ENCODE assay signal across 18 cellular contexts in genomic region chr18:47873625-47874024, GRCh38. TPM values are rescaled to one million over a fixed set of nuclear protein-coding genes. Genes with fewer than 3 reads are reported as not detected.
DNase-seq lines count a peak whose midpoint lies in the region; ATAC-seq, FAIRE-seq and TF ChIP-seq lines count a peak whose summit lies in the region.
"Had no signal": no experiment of that assay in that cellular context is flagged by ENCODE, and none has a peak within 500 bp of the region (broad histone marks: within the 10 kb centered on the region; RNA-seq: fewer than 3 reads in every experiment).

No MANE protein-coding gene starts in this region.

- no peak for TF ChIP-seq CTCF in CD4-positive, alpha-beta T cell (IDR thresholded peaks at IDR 0.05)

- no peak overlapping the region for H3K4me3 Mint-ChIP-seq in CD4-positive, alpha-beta T cell
- peak overlapping the region in 1 of 10 donors; percentile 4 for H3K4me3 Mint-ChIP-seq in naive thymus-derived CD8-positive, alpha-beta T cell
- H3K4me3 Mint-ChIP-seq: B cell had no signal

- DNase-seq in CD4-positive, alpha-beta T cell = no peak
- DNase-seq in GM12892 (ENCODE audit: insufficient read length) (no peak), astrocyte of the hippocampus (ENCODE audit: low read depth, low spot score) (peak; percentile 23), germinal center (ENCODE audit: low spot score) (no peak), occipital lobe (lab: John Stamatoyannopoulos, UW) (no peak), NAMALWA (ENCODE audit: low spot score) (no peak)
- DNase-seq in naive thymus-derived CD8-positive, alpha-beta T cell = no peak
- DNase-seq: activated CD4-positive, alpha-beta T cell treated with anti-CD3 and anti-CD28 coated beads, Interleukin-2, amount 50 U/mL, for 4 hours; amniotic stem cell; kidney; NCI-H1105 treated with DMSO at 0.1 percent for 48 hours; NCI-H2171 treated with DMSO at 0.1 percent for 48 hours; stimulated activated CD4-positive, alpha-beta T cell treated with anti-CD3 and anti-CD28 coated beads, Interleukin-4, amount 100 ng/mL, for 1 hour had no signal

- no peaks in the 10 kb centered on the region for H3K9me3 Mint-ChIP-seq in CD4-positive, alpha-beta T cell
- H3K9me3 Mint-ChIP-seq in naive thymus-derived CD8-positive, alpha-beta T cell = no peaks in the 10 kb centered on the region

- no peak for TF ChIP-seq POLR2A in GM12892 (IDR thresholded peaks at IDR 0.05; ENCODE audit: low read depth, low read length)

- peaks cover 37% of the 10 kb centered on the region for H3K36me3 Mint-ChIP-seq in CD4-positive, alpha-beta T cell (ENCODE audit: low read depth)
- peaks cover 0 to 27% (median 8%) of the 10 kb centered on the region in 3 donors for H3K36me3 Mint-ChIP-seq in naive thymus-derived CD8-positive, alpha-beta T cell

- FAIRE-seq in GM12892 (lab: Jason Lieb, UNC) = peak; percentile 9
- FAIRE-seq: kidney had no signal

- no peak overlapping the region for H3K27ac ChIP-seq in CD4-positive, alpha-beta T cell (ENCODE audit: low read depth, low read length)
- H3K27ac ChIP-seq: hepatocyte, KMS-11, SK-N-MC had no signal

- ATAC-seq in CD4-positive, alpha-beta T cell (ENCODE audit: poor library complexity) = no peak
- no peak for ATAC-seq in naive thymus-derived CD8-positive, alpha-beta T cell
- ATAC-seq: Panc1 had no signal

- no peaks in the 10 kb centered on the region for H3K27me3 Mint-ChIP-seq in CD4-positive, alpha-beta T cell
- no peaks in the 10 kb centered on the region for H3K27me3 Mint-ChIP-seq in naive thymus-derived CD8-positive, alpha-beta T cell
- H3K27me3 Mint-ChIP-seq: B cell had no signal

- POLR2A ChIA-PET in CD4-positive, alpha-beta T cell (lab: Charles Lee) = no interaction called here
- POLR2A ChIA-PET in naive thymus-derived CD8-positive, alpha-beta T cell (lab: Charles Lee) = no interaction called here

- peaks cover 65% of the 10 kb centered on the region for H3K4me1 Mint-ChIP-seq in CD4-positive, alpha-beta T cell (ENCODE audit: low read depth)
- peaks cover 12 to 67% (median 58%) of the 10 kb centered on the region in 4 donors for H3K4me1 Mint-ChIP-seq in naive thymus-derived CD8-positive, alpha-beta T cell
- H3K4me1 Mint-ChIP-seq: B cell had no signal

- H3K27me3 ChIP-seq in CD4-positive, alpha-beta T cell (ENCODE audit: control insufficient read depth, insufficient read depth, low read length) = no peaks in the 10 kb centered on the region
- H3K27me3 ChIP-seq: hepatocyte had no signal

- CTCF ChIA-PET in CD4-positive, alpha-beta T cell (lab: Charles Lee) = no interaction called here

- peak overlapping the region; percentile 39 for H3K27ac Mint-ChIP-seq in CD4-positive, alpha-beta T cell
- H3K27ac Mint-ChIP-seq in naive thymus-derived CD8-positive, alpha-beta T cell = peak overlapping the region in 8 of 10 donors; percentile 4 to 89 (median 49)
- H3K27ac Mint-ChIP-seq: B cell had no signal

- H3K9me3 ChIP-seq in CD4-positive, alpha-beta T cell (ENCODE audit: control insufficient read depth, low read length) = no peaks in the 10 kb centered on the region

- intact Hi-C loops in CD4-positive, alpha-beta T cell (cut with DNase I, micrococcal nuclease) = loop anchor here in 1 of 2 experiments (10.0 kb wide), 1 partner anchor 121 kb away; no protein-coding TSS in a partner anchor

RNA-seq across cellular contexts. Expression of gene SMAD2, which starts 56.8 kb away (rescaled TPM):
- total RNA-seq in CD4-positive, alpha-beta T cell = 10 to 100 TPM; 80.4 to 83.0 TPM
- polyA plus RNA-seq in GM12892 (2012; ENCODE audit: missing spikeins) = 84.0 TPM
- total RNA-seq in naive thymus-derived CD8-positive, alpha-beta T cell = 100 to 1,000 TPM; 137 to 151 TPM
- polyA plus RNA-seq in naive thymus-derived CD8-positive, alpha-beta T cell = 100 to 1,000 TPM in 1 of 3 donors, 10 to 100 TPM in 2; 78.2 to 116 (median 89.6) TPM
- 70.8 TPM for total RNA-seq in occipital lobe
